Comparison of ENCODE assay signal across 9 cellular contexts in genomic region chr1:24536391-24536840, GRCh38. TPM values are rescaled to one million over a fixed set of nuclear protein-coding genes. Genes with fewer than 3 reads are reported as not detected.
DNase-seq lines count a peak whose midpoint lies in the region; ATAC-seq, FAIRE-seq and TF ChIP-seq lines count a peak whose summit lies in the region.
"Had no signal": no experiment of that assay in that cellular context is flagged by ENCODE, and none has a peak within 500 bp of the region (broad histone marks: within the 10 kb centered on the region; RNA-seq: fewer than 3 reads in every experiment).

No MANE protein-coding gene starts in this region.

- CTCF ChIA-PET in Panc1 (lab: Charles Lee) = no interaction called here

- no peak overlapping the region for H3K9ac ChIP-seq in H9 (ENCODE audit: extremely low read depth, insufficient read length, low read length)

- no peaks in the 10 kb centered on the region for H3K23me2 ChIP-seq in H9 (ENCODE audit: insufficient read length, low read depth, low read length, poor library complexity, severe bottlenecking)

- no peak overlapping the region for H3K23ac ChIP-seq in H9 (ENCODE audit: insufficient read length, low read depth, low read length)

- peak overlapping the region; percentile 80 to 86 (median 82) for H3K4me3 Mint-ChIP-seq in CD4-positive, CD25-positive, alpha-beta regulatory T cell
- H3K4me3 Mint-ChIP-seq in H9 (no peak overlapping the region), nephron (no peak overlapping the region)

- peaks cover 68% of the 10 kb centered on the region for H3K4me1 ChIP-seq in CD4-positive, CD25-positive, alpha-beta regulatory T cell (ENCODE audit: control insufficient read depth, insufficient read depth, low read length, poor library complexity, severe bottlenecking)
- no peaks in the 10 kb centered on the region; the same call in 1 of the 2 replicates for H3K4me1 ChIP-seq in H9 (ENCODE audit: insufficient read depth, low read length)
- peaks cover 39% of the 10 kb centered on the region for H3K4me1 ChIP-seq in Panc1 (ENCODE audit: control insufficient read depth, insufficient read depth, low read length)

- no peak overlapping the region for H3K4ac ChIP-seq in H9 (ENCODE audit: low read depth, low read length)

- POLR2A ChIA-PET in Panc1 (lab: Charles Lee) = interaction anchor here (0.7 kb wide), 1 partner anchor 1526 kb away, joined by 3 read pairs; no protein-coding TSS in a partner anchor

- H3K27ac Mint-ChIP-seq in CD4-positive, CD25-positive, alpha-beta regulatory T cell = peak overlapping the region; percentile 99 to 100 (median 99)
- peak overlapping the region; percentile 46 to 73 (median 69); a peak in 4 of 7 replicates for H3K27ac Mint-ChIP-seq in H9
- peak overlapping the region; percentile 27 to 82 (median 29) for H3K27ac Mint-ChIP-seq in nephron

- H3K27me3 Mint-ChIP-seq in CD4-positive, CD25-positive, alpha-beta regulatory T cell = no peaks in the 10 kb centered on the region
- H3K27me3 Mint-ChIP-seq in H9 (ENCODE audit: low read depth) (no peaks in the 10 kb centered on the region), nephron (ENCODE audit: low read depth) (no peaks in the 10 kb centered on the region)

- H3K9me3 ChIP-seq in CD4-positive, CD25-positive, alpha-beta regulatory T cell (ENCODE audit: control insufficient read depth in 2 of 2, low read length in 2 of 2) = no peaks in the 10 kb centered on the region
- H3K9me3 ChIP-seq in H9 (ENCODE audit: control insufficient read depth, low read depth, low read length) = no peaks in the 10 kb centered on the region
- H3K9me3 ChIP-seq in Panc1 (ENCODE audit: control insufficient read depth, insufficient read depth, low read depth, low read length) = no peaks in the 10 kb centered on the region

- H3K79me1 ChIP-seq in H9 (ENCODE audit: insufficient read depth, low read depth, low read length, poor library complexity, severe bottlenecking) = no peaks in the 10 kb centered on the region

- H2AFZ ChIP-seq in H9 (ENCODE audit: low read length) = no peak overlapping the region

- no peak overlapping the region for H2BK120ac ChIP-seq in H9 (ENCODE audit: low read depth, low read length, poor library complexity, severe bottlenecking)

- no peaks in the 10 kb centered on the region for H3K79me2 ChIP-seq in H9 (ENCODE audit: insufficient read depth, low read length)

- no peak overlapping the region for H3K18ac ChIP-seq in H9 (ENCODE audit: insufficient read length, low read depth, low read length)

- no peak overlapping the region for H3K4me2 ChIP-seq in H9 (ENCODE audit: insufficient read depth, insufficient read length, low read length)

- H2BK12ac ChIP-seq in H9 (ENCODE audit: insufficient read length, low read depth, low read length) = no peak overlapping the region

- H2BK20ac ChIP-seq in H9 (ENCODE audit: low read depth, low read length, poor library complexity, severe bottlenecking) = no peak overlapping the region

- peaks cover 53% of the 10 kb centered on the region for H3K36me3 Mint-ChIP-seq in CD4-positive, CD25-positive, alpha-beta regulatory T cell
- peaks cover 4 to 46% (median 15%) of the 10 kb centered on the region in 3 experiments; a peak in 6 of 7 replicates for H3K36me3 Mint-ChIP-seq in H9 (ENCODE audit: insufficient read depth in 1 of 3, low read depth in 3 of 3)
- no peaks in the 10 kb centered on the region for H3K36me3 Mint-ChIP-seq in nephron (ENCODE audit: low read depth)

- in situ Hi-C loops in Panc1 (cut with HindIII; ENCODE audit: low pct_unique_long_range_greater_than_20kb, low sequenced_read_pairs) = no loop called here

- no peak overlapping the region for H3K56ac ChIP-seq in H9 (ENCODE audit: insufficient read length, low read depth, low read length)

- no peak overlapping the region for H2BK5ac ChIP-seq in H9 (ENCODE audit: insufficient read length, low read length)

- H4K91ac ChIP-seq in H9 (ENCODE audit: insufficient read length, low read depth, low read length) = no peak overlapping the region

- peak; percentile 73 to 77 for ATAC-seq in CD4-positive, CD25-positive, alpha-beta regulatory T cell (ENCODE audit: low read depth in 2 of 2)
- ATAC-seq in Panc1 = peak; percentile 50; the same call in 1 of the 2 replicates

- H4K20me1 ChIP-seq in H9 (ENCODE audit: control insufficient read depth, insufficient read depth, insufficient read length) = no peaks in the 10 kb centered on the region

- H3K4me1 Mint-ChIP-seq in CD4-positive, CD25-positive, alpha-beta regulatory T cell = peaks cover 48 to 85% (median 65%) of the 10 kb centered on the region in 4 donors
- peaks cover 23 to 33% of the 10 kb centered on the region in 2 experiments for H3K4me1 Mint-ChIP-seq in H9
- peaks cover 10% of the 10 kb centered on the region for H3K4me1 Mint-ChIP-seq in nephron

- H2AK5ac ChIP-seq in H9 (ENCODE audit: insufficient read length, low read length) = no peak overlapping the region

- H4K8ac ChIP-seq in H9 (replicated peaks; ENCODE audit: insufficient read length, low read depth, low read length) = no peak overlapping the region

- no peak overlapping the region for H2BK15ac ChIP-seq in H9 (ENCODE audit: low read depth, low read length)

- intact Hi-C loops in Panc1 (cut with micrococcal nuclease; ENCODE audit: unreplicated experiment) = no loop called here

- WGBS in H9 (ENCODE audit: extremely low coverage, insufficient read length, low lambda C conversion rate) = no CpG with 5 or more reads among the region's 7 CpGs

- H4K5ac ChIP-seq in H9 (ENCODE audit: insufficient read length, low read depth, low read length) = no peak overlapping the region

- H3K27me3 ChIP-seq in CD4-positive, CD25-positive, alpha-beta regulatory T cell (ENCODE audit: control insufficient read depth, insufficient read depth, low read length) = no peaks in the 10 kb centered on the region
- H3K27me3 ChIP-seq in H9 (ENCODE audit: insufficient read depth, low read length) (no peaks in the 10 kb centered on the region), Panc1 (ENCODE audit: control insufficient read depth, insufficient read depth, low read length) (no peaks in the 10 kb centered on the region)

- peak overlapping the region; percentile 97 for H3K27ac ChIP-seq in CD4-positive, CD25-positive, alpha-beta regulatory T cell (ENCODE audit: insufficient read depth, low read length, poor library complexity, severe bottlenecking)
- no peak overlapping the region for H3K27ac ChIP-seq in H9 (ENCODE audit: insufficient read length, low read depth, low read length)
- peak overlapping the region; percentile 19 for H3K27ac ChIP-seq in Panc1 (ENCODE audit: low read length)

- H3K36me3 ChIP-seq in CD4-positive, CD25-positive, alpha-beta regulatory T cell (ENCODE audit: control insufficient read depth, insufficient read depth, low read length) = peaks cover 39% of the 10 kb centered on the region
- 0 out of 2 replicates have a peak, but pooled peaks cover 2% of the 10 kb centered on the region for H3K36me3 ChIP-seq in Panc1 (ENCODE audit: control insufficient read depth, insufficient read depth, low read length)

- no peak overlapping the region for H3T11ph ChIP-seq in H9 (ENCODE audit: low read length)

- no peak for FAIRE-seq in HTR-8/SVneo (lab: Jason Lieb, UNC)
- FAIRE-seq: endometrium had no signal

- no peak overlapping the region for H3K14ac ChIP-seq in H9 (ENCODE audit: insufficient read depth, low read length)

- no TSS peak for BruUV-seq in Panc1 (replicated peaks; lab: Mats Ljungman, UMichigan)

- TF ChIP-seq CTCF in H9 (conservative IDR thresholded peaks at IDR 0.05) (no peak), Panc1 (IDR thresholded peaks at IDR 0.05) (no peak), nephron (IDR thresholded peaks at IDR 0.05; ENCODE audit: unreplicated experiment in 3 of 3) (no peak)

- peak; percentile 71 to 86 (median 78) for DNase-seq in CD4-positive, CD25-positive, alpha-beta regulatory T cell
- DNase-seq in H9 (no peak), Panc1 (ENCODE audit: low read depth, low spot score) (no peak), dedifferentiated amniotic fluid mesenchymal stem cell (ENCODE audit: extremely low spot score) (no peak), HTR-8/SVneo (ENCODE audit: insufficient read length, low spot score) (no peak), NCI-H82 treated with DMSO at 0.1 percent for 48 hours (lab: John Stamatoyannopoulos, UW; ENCODE audit: unreplicated experiment) (no peak)
- peak; percentile 89 for DNase-seq in activated effector memory CD4-positive, alpha-beta T cell treated with anti-CD3 and anti-CD28 coated beads, Interleukin-2, amount 50 U/mL, for 16 hours

- H3K9me3 Mint-ChIP-seq in CD4-positive, CD25-positive, alpha-beta regulatory T cell = no peaks in the 10 kb centered on the region
- no peaks in the 10 kb centered on the region; a peak in 1 of 5 replicates for H3K9me3 Mint-ChIP-seq in H9
- no peaks in the 10 kb centered on the region for H3K9me3 Mint-ChIP-seq in nephron

- H3K4me3 ChIP-seq in CD4-positive, CD25-positive, alpha-beta regulatory T cell (ENCODE audit: low read depth, low read length) = peak overlapping the region; percentile 80
- no peak overlapping the region for H3K4me3 ChIP-seq in Panc1 (ENCODE audit: low read depth in 2 of 2, low read length in 2 of 2)

RNA-seq across cellular contexts. Expression of gene NCMAP, which starts 19.5 kb away (rescaled TPM):
- not detected for total RNA-seq in CD4-positive, CD25-positive, alpha-beta regulatory T cell
- under 1 TPM in 1 of 4 donors, not detected in 3; 0.34 TPM for polyA plus RNA-seq in CD4-positive, CD25-positive, alpha-beta regulatory T cell
- 0.33 and 0.35 TPM in 2 replicates for total RNA-seq in H9 (2021)
- 0.33 TPM for total RNA-seq in Panc1 (2021; ENCODE audit: unreplicated experiment)
- polyA plus RNA-seq in Panc1 (2012; ENCODE audit: insufficient read length) = 0.25 TPM

RNA-seq across cellular contexts. Expression of gene RCAN3, which starts 33.8 kb away (rescaled TPM):
- 172 TPM for total RNA-seq in CD4-positive, CD25-positive, alpha-beta regulatory T cell
- 100 to 1,000 TPM; 126 to 146 (median 133) TPM for polyA plus RNA-seq in CD4-positive, CD25-positive, alpha-beta regulatory T cell
- total RNA-seq in H9 (2021) = 13.0 TPM in 2 replicates
- 17.5 TPM for total RNA-seq in Panc1 (2021; ENCODE audit: unreplicated experiment)
- 10.9 TPM for polyA plus RNA-seq in Panc1 (2012; ENCODE audit: insufficient read length)

Comparison
In these comparisons a context has a peak if more than half of its experiments do, and no peak if none do; other contexts are left out.
1. DNase-seq: peak in CD4-positive, CD25-positive, alpha-beta regulatory T cell (3 of 3) and activated effector memory CD4-positive, alpha-beta T cell treated with anti-CD3 and anti-CD28 coated beads, Interleukin-2, amount 50 U/mL, for 16 hours (single experiment); none in H9 (single experiment), Panc1 (single experiment), dedifferentiated amniotic fluid mesenchymal stem cell (single experiment), HTR-8/SVneo (single experiment) and NCI-H82 treated with DMSO at 0.1 percent for 48 hours (single experiment).
2. H3K27ac Mint-ChIP-seq: peak in every context shown above with its lines; median percentile 99 in CD4-positive, CD25-positive, alpha-beta regulatory T cell; 69 in H9; 29 in nephron.
3. H3K4me3 Mint-ChIP-seq: peak in CD4-positive, CD25-positive, alpha-beta regulatory T cell (4 of 4); none in H9 (0 of 2) and nephron (0 of 3).